2 cellular contexts compared by ENCODE assay signal in the genomic region with DNA sequence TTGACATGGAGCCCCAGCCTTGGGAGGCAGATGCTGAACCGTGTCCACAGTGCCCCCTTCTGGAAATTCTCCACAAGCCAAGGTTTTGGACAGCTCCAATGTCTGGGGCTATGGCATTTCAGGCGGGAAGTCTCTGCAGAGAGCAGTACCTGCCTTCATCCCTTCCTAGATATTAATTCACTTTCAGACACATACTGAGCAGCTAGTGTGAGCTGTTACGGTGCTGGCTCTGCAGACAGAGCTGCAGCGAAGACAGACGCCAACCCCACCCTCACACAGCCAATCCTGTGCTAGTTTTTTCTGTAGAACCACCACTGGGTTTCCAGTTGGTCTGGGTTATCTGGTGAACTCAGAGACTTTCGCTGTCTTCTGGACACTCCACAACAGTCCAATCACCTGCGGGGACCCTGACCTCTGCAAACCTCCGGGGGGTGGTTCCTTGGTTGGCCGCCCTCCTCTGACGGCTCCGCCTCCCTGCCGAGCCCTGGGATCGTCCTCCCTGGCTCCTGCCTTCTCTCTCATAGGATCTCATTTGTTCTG.
TF ChIP-seq lines count a peak whose summit lies in the region.

No MANE protein-coding gene starts in this region.

TF ChIP-seq in PFSK-1, 5 proteins besides CTCF, POLR2A, EP300 and RAD21 (continued from another document):
- TF ChIP-seq, protein P1, sequence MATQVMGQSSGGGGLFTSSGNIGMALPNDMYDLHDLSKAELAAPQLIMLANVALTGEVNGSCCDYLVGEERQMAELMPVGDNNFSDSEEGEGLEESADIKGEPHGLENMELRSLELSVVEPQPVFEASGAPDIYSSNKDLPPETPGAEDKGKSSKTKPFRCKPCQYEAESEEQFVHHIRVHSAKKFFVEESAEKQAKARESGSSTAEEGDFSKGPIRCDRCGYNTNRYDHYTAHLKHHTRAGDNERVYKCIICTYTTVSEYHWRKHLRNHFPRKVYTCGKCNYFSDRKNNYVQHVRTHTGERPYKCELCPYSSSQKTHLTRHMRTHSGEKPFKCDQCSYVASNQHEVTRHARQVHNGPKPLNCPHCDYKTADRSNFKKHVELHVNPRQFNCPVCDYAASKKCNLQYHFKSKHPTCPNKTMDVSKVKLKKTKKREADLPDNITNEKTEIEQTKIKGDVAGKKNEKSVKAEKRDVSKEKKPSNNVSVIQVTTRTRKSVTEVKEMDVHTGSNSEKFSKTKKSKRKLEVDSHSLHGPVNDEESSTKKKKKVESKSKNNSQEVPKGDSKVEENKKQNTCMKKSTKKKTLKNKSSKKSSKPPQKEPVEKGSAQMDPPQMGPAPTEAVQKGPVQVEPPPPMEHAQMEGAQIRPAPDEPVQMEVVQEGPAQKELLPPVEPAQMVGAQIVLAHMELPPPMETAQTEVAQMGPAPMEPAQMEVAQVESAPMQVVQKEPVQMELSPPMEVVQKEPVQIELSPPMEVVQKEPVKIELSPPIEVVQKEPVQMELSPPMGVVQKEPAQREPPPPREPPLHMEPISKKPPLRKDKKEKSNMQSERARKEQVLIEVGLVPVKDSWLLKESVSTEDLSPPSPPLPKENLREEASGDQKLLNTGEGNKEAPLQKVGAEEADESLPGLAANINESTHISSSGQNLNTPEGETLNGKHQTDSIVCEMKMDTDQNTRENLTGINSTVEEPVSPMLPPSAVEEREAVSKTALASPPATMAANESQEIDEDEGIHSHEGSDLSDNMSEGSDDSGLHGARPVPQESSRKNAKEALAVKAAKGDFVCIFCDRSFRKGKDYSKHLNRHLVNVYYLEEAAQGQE (IDR thresholded peaks at IDR 0.05; ENCODE audit: insufficient read depth in 1 of 2, low read depth in 2 of 2, low read length in 2 of 2), result peak; percentile 77 to 89
- TF ChIP-seq FOXP2 (optimal IDR thresholded peaks at IDR 0.05; ENCODE audit: borderline replicate concordance, extremely low read depth, extremely low read length, insufficient read depth), result no peak
TF ChIP-seq in PFSK-1: peak in this region for 1.

TF ChIP-seq in neural cell, 6 proteins besides CTCF, POLR2A, EP300 and RAD21 (continued from another document):
- TF ChIP-seq, protein P1 (IDR thresholded peaks at IDR 0.05; ENCODE audit: borderline replicate concordance), result no peak
- TF ChIP-seq EZH2 (IDR thresholded peaks at IDR 0.05; ENCODE audit: borderline replicate concordance, insufficient read depth, low read length, poor library complexity, severe bottlenecking) (no peak), TAF1 (IDR thresholded peaks at IDR 0.05; ENCODE audit: low read depth) (no peak), POLR2AphosphoS5 (IDR thresholded peaks at IDR 0.05) (no peak)
